In genomic region chr6:40819182-40819834, GRCh38 we compare ENCODE assay signal across 2 cellular contexts.
TF ChIP-seq lines count a peak whose summit lies in the region.

No MANE protein-coding gene starts in this region.

TF ChIP-seq in HEK293, 187 proteins besides CTCF, POLR2A, EP300 and RAD21 (continued from another document):
- TF ChIP-seq, protein P1, sequence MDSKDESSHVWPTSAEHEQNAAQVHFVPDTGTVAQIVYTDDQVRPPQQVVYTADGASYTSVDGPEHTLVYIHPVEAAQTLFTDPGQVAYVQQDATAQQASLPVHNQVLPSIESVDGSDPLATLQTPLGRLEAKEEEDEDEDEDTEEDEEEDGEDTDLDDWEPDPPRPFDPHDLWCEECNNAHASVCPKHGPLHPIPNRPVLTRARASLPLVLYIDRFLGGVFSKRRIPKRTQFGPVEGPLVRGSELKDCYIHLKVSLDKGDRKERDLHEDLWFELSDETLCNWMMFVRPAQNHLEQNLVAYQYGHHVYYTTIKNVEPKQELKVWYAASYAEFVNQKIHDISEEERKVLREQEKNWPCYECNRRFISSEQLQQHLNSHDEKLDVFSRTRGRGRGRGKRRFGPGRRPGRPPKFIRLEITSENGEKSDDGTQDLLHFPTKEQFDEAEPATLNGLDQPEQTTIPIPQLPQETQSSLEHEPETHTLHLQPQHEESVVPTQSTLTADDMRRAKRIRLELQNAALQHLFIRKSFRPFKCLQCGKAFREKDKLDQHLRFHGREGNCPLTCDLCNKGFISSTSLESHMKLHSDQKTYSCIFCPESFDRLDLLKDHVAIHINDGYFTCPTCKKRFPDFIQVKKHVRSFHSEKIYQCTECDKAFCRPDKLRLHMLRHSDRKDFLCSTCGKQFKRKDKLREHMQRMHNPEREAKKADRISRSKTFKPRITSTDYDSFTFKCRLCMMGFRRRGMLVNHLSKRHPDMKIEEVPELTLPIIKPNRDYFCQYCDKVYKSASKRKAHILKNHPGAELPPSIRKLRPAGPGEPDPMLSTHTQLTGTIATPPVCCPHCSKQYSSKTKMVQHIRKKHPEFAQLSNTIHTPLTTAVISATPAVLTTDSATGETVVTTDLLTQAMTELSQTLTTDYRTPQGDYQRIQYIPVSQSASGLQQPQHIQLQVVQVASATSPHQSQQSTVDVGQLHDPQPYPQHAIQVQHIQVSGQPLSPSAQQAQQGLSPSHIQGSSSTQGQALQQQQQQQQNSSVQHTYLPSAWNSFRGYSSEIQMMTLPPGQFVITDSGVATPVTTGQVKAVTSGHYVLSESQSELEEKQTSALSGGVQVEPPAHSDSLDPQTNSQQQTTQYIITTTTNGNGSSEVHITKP (tag by site-specific recombination; IDR thresholded peaks at IDR 0.05): peak; percentile 31; the same call in 1 of the 2 replicates
- 0 out of 2 replicates have a peak, but pooled peaks have one; percentile 41 for TF ChIP-seq ZBTB17 (tag by site-specific recombination; IDR thresholded peaks at IDR 0.05)
- TF ChIP-seq ZNF624 (tag by site-specific recombination; IDR thresholded peaks at IDR 0.05): no peak
- no peak for TF ChIP-seq REPIN1 (tag by site-specific recombination; IDR thresholded peaks at IDR 0.05; ENCODE audit: low read depth)
- TF ChIP-seq ZFHX2 (tag by site-specific recombination; conservative IDR thresholded peaks at IDR 0.05): peak; percentile 55

TF ChIP-seq in K562, 482 proteins besides CTCF, POLR2A, EP300 and RAD21 (continued from another document):
- TF ChIP-seq ATF6 (CRISPR knock-in tag; IDR thresholded peaks at IDR 0.05): no peak
- peak; percentile 65 for TF ChIP-seq JUND (IDR thresholded peaks at IDR 0.05; ENCODE audit: borderline replicate concordance, low read depth, low read length)
- no peak for TF ChIP-seq JUND (tag; IDR thresholded peaks at IDR 0.05; ENCODE audit: borderline replicate concordance, low read depth, low read length)
- TF ChIP-seq, protein P2, sequence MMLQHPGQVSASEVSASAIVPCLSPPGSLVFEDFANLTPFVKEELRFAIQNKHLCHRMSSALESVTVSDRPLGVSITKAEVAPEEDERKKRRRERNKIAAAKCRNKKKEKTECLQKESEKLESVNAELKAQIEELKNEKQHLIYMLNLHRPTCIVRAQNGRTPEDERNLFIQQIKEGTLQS (IDR thresholded peaks at IDR 0.05): peak; percentile 88
- TF ChIP-seq, protein P2 (CRISPR knock-in tag; conservative IDR thresholded peaks at IDR 0.05): no peak
- peak; percentile 74 to 81; a peak in 2 of 4 replicates for TF ChIP-seq TRIM24 (IDR thresholded peaks at IDR 0.05)
- TF ChIP-seq ZNF589 (CRISPR knock-in tag; IDR thresholded peaks at IDR 0.05; ENCODE audit: low read depth): peak; percentile 84
- no peak for TF ChIP-seq NCOA2 (IDR thresholded peaks at IDR 0.05; ENCODE audit: partially characterized antibody in 2 of 2)
- TF ChIP-seq, protein P3, sequence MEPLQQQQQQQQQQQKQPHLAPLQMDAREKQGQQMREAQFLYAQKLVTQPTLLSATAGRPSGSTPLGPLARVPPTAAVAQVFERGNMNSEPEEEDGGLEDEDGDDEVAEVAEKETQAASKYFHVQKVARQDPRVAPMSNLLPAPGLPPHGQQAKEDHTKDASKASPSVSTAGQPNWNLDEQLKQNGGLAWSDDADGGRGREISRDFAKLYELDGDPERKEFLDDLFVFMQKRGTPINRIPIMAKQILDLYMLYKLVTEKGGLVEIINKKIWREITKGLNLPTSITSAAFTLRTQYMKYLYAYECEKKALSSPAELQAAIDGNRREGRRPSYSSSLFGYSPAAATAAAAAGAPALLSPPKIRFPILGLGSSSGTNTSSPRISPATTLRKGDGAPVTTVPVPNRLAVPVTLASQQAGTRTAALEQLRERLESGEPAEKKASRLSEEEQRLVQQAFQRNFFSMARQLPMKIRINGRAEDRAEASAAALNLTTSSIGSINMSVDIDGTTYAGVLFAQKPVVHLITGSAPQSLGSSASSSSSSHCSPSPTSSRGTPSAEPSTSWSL (CRISPR knock-in tag; IDR thresholded peaks at IDR 0.05; ENCODE audit: borderline replicate concordance): no peak
- TF ChIP-seq FOXJ3 (CRISPR knock-in tag; IDR thresholded peaks at IDR 0.05): no peak
- TF ChIP-seq ZNF175 (CRISPR knock-in tag; IDR thresholded peaks at IDR 0.05; ENCODE audit: low read depth): peak; percentile 88; the same call in 1 of the 2 replicates
- no peak for TF ChIP-seq E2F6 (IDR thresholded peaks at IDR 0.05; ENCODE audit: borderline replicate concordance in 1 of 2, extremely low read depth in 1 of 2, insufficient read depth in 1 of 2, insufficient read length in 1 of 2, low read depth in 1 of 2, low read length in 1 of 2, poor library complexity in 1 of 2, severe bottlenecking in 1 of 2)
- no peak for TF ChIP-seq HES1 (IDR thresholded peaks at IDR 0.05; ENCODE audit: low read depth)
- TF ChIP-seq ZNF586 (CRISPR knock-in tag; conservative IDR thresholded peaks at IDR 0.05): no peak
- no peak for TF ChIP-seq FOXO4 (CRISPR knock-in tag; IDR thresholded peaks at IDR 0.05)
- no peak for TF ChIP-seq ZNF224 (CRISPR knock-in tag; IDR thresholded peaks at IDR 0.05)
- TF ChIP-seq NR2C1 (IDR thresholded peaks at IDR 0.05): no peak
- peak; percentile 42; the same call in 1 of the 2 replicates for TF ChIP-seq NR2C1 (tag; IDR thresholded peaks at IDR 0.05)
- no peak for TF ChIP-seq BRF1 (IDR thresholded peaks at IDR 0.05; ENCODE audit: borderline replicate concordance, extremely low read depth, insufficient read length)
- TF ChIP-seq FOXM1 (IDR thresholded peaks at IDR 0.05; ENCODE audit: low read depth): no peak
- no peak for TF ChIP-seq FOXM1 (CRISPR knock-in tag; IDR thresholded peaks at IDR 0.05; ENCODE audit: low read depth)
- 0 out of 2 replicates have a peak, but pooled peaks have one; percentile 29 for TF ChIP-seq EP400 (IDR thresholded peaks at IDR 0.05)
- TF ChIP-seq TSC22D4 (tag; IDR thresholded peaks at IDR 0.05): no peak
- TF ChIP-seq RHOXF2B (CRISPR knock-in tag; conservative IDR thresholded peaks at IDR 0.05): no peak
- 0 out of 4 replicates have a peak, but pooled peaks of 1 of the 2 experiments have one; percentile 26 for TF ChIP-seq MAZ (CRISPR knock-in tag; conservative IDR thresholded peaks at IDR 0.05 in 1 of 2, IDR thresholded peaks at IDR 0.05 in 1 of 2)
- 0 out of 2 replicates have a peak, but pooled peaks have one; percentile 33 for TF ChIP-seq HDAC8 (tag; IDR thresholded peaks at IDR 0.05)
- TF ChIP-seq JUN (IDR thresholded peaks at IDR 0.05; ENCODE audit: borderline replicate concordance, low read depth, low read length): 0 out of 2 replicates have a peak, but pooled peaks have one; percentile 26
- no peak for TF ChIP-seq JUN (CRISPR knock-in tag; IDR thresholded peaks at IDR 0.05; ENCODE audit: borderline replicate concordance)
- TF ChIP-seq, protein P4, sequence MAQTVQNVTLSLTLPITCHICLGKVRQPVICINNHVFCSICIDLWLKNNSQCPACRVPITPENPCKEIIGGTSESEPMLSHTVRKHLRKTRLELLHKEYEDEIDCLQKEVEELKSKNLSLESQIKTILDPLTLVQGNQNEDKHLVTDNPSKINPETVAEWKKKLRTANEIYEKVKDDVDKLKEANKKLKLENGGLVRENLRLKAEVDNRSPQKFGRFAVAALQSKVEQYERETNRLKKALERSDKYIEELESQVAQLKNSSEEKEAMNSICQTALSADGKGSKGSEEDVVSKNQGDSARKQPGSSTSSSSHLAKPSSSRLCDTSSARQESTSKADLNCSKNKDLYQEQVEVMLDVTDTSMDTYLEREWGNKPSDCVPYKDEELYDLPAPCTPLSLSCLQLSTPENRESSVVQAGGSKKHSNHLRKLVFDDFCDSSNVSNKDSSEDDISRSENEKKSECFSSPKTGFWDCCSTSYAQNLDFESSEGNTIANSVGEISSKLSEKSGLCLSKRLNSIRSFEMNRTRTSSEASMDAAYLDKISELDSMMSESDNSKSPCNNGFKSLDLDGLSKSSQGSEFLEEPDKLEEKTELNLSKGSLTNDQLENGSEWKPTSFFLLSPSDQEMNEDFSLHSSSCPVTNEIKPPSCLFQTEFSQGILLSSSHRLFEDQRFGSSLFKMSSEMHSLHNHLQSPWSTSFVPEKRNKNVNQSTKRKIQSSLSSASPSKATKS (CRISPR knock-in tag; IDR thresholded peaks at IDR 0.05): no peak
- TF ChIP-seq POLR2AphosphoS5 (IDR thresholded peaks at IDR 0.05; ENCODE audit: control insufficient read depth, insufficient read depth, low read depth, low read length): no peak
- TF ChIP-seq, protein P5, sequence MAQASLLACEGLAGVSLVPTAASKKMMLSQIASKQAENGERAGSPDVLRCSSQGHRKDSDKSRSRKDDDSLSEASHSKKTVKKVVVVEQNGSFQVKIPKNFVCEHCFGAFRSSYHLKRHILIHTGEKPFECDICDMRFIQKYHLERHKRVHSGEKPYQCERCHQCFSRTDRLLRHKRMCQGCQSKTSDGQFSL (CRISPR knock-in tag; IDR thresholded peaks at IDR 0.05): no peak
- TF ChIP-seq, protein P5 (tag; IDR thresholded peaks at IDR 0.05): no peak
- TF ChIP-seq BACH1 (tag; IDR thresholded peaks at IDR 0.05): no peak
- no peak for TF ChIP-seq RBM34 (IDR thresholded peaks at IDR 0.05; ENCODE audit: borderline replicate concordance, insufficient read depth, low read length)
- no peak for TF ChIP-seq ELK3 (CRISPR knock-in tag; IDR thresholded peaks at IDR 0.05)
- no peak for TF ChIP-seq ZNF75A (CRISPR knock-in tag; IDR thresholded peaks at IDR 0.05)
- TF ChIP-seq ZNF584 (CRISPR knock-in tag; IDR thresholded peaks at IDR 0.05; ENCODE audit: low read depth): peak; percentile 87; the same call in 1 of the 2 replicates
- TF ChIP-seq MCM2 (IDR thresholded peaks at IDR 0.05; ENCODE audit: low read depth): no peak
- TF ChIP-seq TEAD1 (CRISPR knock-in tag; IDR thresholded peaks at IDR 0.05): no peak
- TF ChIP-seq SAFB2 (IDR thresholded peaks at IDR 0.05; ENCODE audit: borderline replicate concordance, low read depth, low read length, severe bottlenecking): no peak
- TF ChIP-seq ARID2 (IDR thresholded peaks at IDR 0.05): no peak
- no peak for TF ChIP-seq MYNN (IDR thresholded peaks at IDR 0.05)
- no peak for TF ChIP-seq MYNN (CRISPR knock-in tag; IDR thresholded peaks at IDR 0.05)
